1 cellular context compared by ENCODE assay signal in the genomic region with DNA sequence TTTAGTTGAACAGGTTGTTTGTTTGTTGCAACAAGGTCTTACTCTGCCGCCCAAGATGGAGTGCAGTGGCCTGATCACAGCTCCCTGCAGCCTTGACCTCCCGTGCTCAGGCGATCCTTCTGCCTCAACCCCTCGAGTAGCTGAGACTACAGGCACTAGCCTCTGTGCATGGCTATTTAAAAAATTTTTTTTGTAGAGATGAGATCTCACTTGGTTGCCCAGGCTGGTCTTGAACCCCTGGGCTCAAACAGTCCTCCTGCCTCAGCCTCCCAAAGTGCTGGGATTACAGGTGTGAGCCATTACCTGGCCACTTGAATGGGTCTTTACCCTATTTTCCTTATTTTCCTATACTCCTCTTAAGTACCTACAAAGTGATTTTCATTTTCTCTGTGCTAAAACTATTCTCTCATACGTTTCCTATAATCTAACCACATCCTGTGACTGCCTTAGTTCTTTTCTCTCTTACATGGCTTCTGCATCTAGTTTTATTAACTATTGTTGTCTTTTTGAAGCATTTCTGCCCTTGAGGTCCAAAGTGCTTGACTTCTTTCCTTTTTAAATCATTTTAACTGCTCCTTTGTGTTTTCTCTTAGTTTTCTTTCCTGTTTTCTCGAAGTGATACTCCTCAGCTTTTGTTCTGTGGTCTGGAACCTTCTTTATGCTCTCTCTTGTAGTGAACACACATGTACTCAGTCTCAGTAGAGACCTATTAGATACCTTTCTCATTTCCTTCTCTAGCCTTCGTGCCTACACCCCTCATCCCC.
TF ChIP-seq lines count a peak whose summit lies in the region.

No MANE protein-coding gene starts in this region.

TF ChIP-seq in HEK293T, 16 proteins besides CTCF, POLR2A, EP300 and RAD21 (continued from another document):
- TF ChIP-seq BHLHE40 (IDR thresholded peaks at IDR 0.05; ENCODE audit: borderline replicate concordance), result no peak
- TF ChIP-seq FOXK2 (IDR thresholded peaks at IDR 0.05), result no peak
- TF ChIP-seq PKNOX1 (IDR thresholded peaks at IDR 0.05), result no peak
- no peak for TF ChIP-seq NFRKB (IDR thresholded peaks at IDR 0.05)
- TF ChIP-seq FOXA1 (IDR thresholded peaks at IDR 0.05), result no peak
- no peak for TF ChIP-seq FOXM1 (IDR thresholded peaks at IDR 0.05; ENCODE audit: borderline replicate concordance)
- no peak for TF ChIP-seq LEF1 (IDR thresholded peaks at IDR 0.05; ENCODE audit: borderline replicate concordance)
- no peak for TF ChIP-seq HDGF (IDR thresholded peaks at IDR 0.05; ENCODE audit: borderline replicate concordance)
- no peak for TF ChIP-seq ELF4 (IDR thresholded peaks at IDR 0.05)
- TF ChIP-seq TARDBP (IDR thresholded peaks at IDR 0.05), result no peak
